ENCODE assay signal across 25 cellular contexts in the genomic region with DNA sequence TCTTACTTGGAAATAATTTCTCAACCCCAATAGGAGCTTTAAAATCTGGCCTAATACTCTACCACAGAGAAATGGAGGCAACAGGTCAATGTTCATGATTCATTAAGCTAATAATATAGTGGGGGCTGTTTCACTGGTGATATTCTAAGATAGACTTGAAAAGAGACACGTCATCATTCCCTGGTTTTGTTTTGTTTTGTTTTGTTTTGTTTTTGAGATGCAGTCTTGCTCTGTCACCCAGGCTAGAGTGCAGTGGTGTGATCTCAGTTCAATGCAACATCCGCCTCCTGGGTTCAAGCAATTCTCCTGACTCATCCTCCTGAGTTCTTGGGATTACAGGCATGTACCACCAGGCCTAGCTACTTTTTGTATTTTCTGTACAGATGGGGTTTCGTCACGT. TPM values are rescaled to one million over a fixed set of nuclear protein-coding genes. Genes with fewer than 3 reads are reported as not detected.
DNase-seq lines count a peak whose midpoint lies in the region; ATAC-seq and TF ChIP-seq lines count a peak whose summit lies in the region.
"Had no signal": no experiment of that assay in that cellular context is flagged by ENCODE, and none has a peak within 500 bp of the region (broad histone marks: within the 10 kb centered on the region; RNA-seq: fewer than 3 reads in every experiment).

No MANE protein-coding gene starts in this region.

- no peak overlapping the region for H3K14ac ChIP-seq in mesenchymal stem cell (ENCODE audit: low read length in 2 of 2)

- H3K4me1 ChIP-seq in GM23338 (ENCODE audit: insufficient read depth) (peaks cover 4% of the 10 kb centered on the region), mesenchymal stem cell (ENCODE audit: control insufficient read depth, insufficient read depth, low read depth, low read length) (peaks cover 4% of the 10 kb centered on the region)

- H3K36me3 Mint-ChIP-seq in GM23338 (ENCODE audit: low read depth) = no peaks in the 10 kb centered on the region
- no peaks in the 10 kb centered on the region for H3K36me3 Mint-ChIP-seq in CD14-positive monocyte
- H3K36me3 Mint-ChIP-seq: neural progenitor cell; stimulated activated effector memory CD8-positive, alpha-beta T cell treated with anti-CD3 and anti-CD28 coated beads, Interleukin-12 subunit alpha, Interleukin-12 subunit beta, amount 100 ng/mL, for 72 hours had no signal

- H2AK5ac ChIP-seq in mesenchymal stem cell (ENCODE audit: low read length, severe bottlenecking) = no peak overlapping the region

- WGBS in mesenchymal stem cell = 90% methylated on average over 4 of the region's 4 CpGs

- no peak overlapping the region for H3K23ac ChIP-seq in mesenchymal stem cell (ENCODE audit: low read length in 2 of 2)

- H2AFZ ChIP-seq in GM23338 (peak overlapping the region; percentile 52), mesenchymal stem cell (ENCODE audit: low read depth, low read length) (no peak overlapping the region)
- H2AFZ ChIP-seq: neural progenitor cell had no signal

- H2BK5ac ChIP-seq in mesenchymal stem cell (ENCODE audit: low read depth, low read length, poor library complexity, severe bottlenecking) = no peak overlapping the region

- H2BK12ac ChIP-seq in mesenchymal stem cell (ENCODE audit: low read length in 2 of 2) = no peak overlapping the region

- H3K4me2 ChIP-seq in GM23338 (no peak overlapping the region), mesenchymal stem cell (ENCODE audit: low read length, poor library complexity, severe bottlenecking) (no peak overlapping the region)
- H3K4me2 ChIP-seq: neural progenitor cell had no signal

- no peak overlapping the region for H4K91ac ChIP-seq in mesenchymal stem cell (ENCODE audit: low read length)

- no peak overlapping the region for H3K18ac ChIP-seq in mesenchymal stem cell (ENCODE audit: low read depth in 1 of 2, low read length in 2 of 2)

- H3K27me3 Mint-ChIP-seq in GM23338 (ENCODE audit: insufficient read depth, low read depth, poor library complexity) (peaks cover under 1% of the 10 kb centered on the region), CD14-positive monocyte (ENCODE audit: low read depth in 3 of 3) (peaks cover 0 to 1% (median 0%) of the 10 kb centered on the region in 3 donors)
- H3K27me3 Mint-ChIP-seq: CD4-positive, alpha-beta T cell; IgD-negative memory B cell had no signal

- no peaks in the 10 kb centered on the region for H3K27me3 ChIP-seq in GM23338 (ENCODE audit: insufficient read depth)
- no peaks in the 10 kb centered on the region for H3K27me3 ChIP-seq in mesenchymal stem cell (ENCODE audit: control insufficient read depth in 1 of 2, insufficient read depth in 1 of 2, low read length in 2 of 2)
- H3K27me3 ChIP-seq: gastroesophageal sphincter, neural progenitor cell had no signal

- H4K8ac ChIP-seq in mesenchymal stem cell (ENCODE audit: low read length) = no peak overlapping the region

- H3K4me1 Mint-ChIP-seq in GM23338 (peaks cover 3% of the 10 kb centered on the region; the same call in 2 of the 3 replicates), CD14-positive monocyte (no peaks in the 10 kb centered on the region)
- H3K4me1 Mint-ChIP-seq: IgD-negative memory B cell; stimulated activated effector memory CD8-positive, alpha-beta T cell treated with anti-CD3 and anti-CD28 coated beads, Interleukin-12 subunit alpha, Interleukin-12 subunit beta, amount 100 ng/mL, for 72 hours had no signal

- no peaks in the 10 kb centered on the region for H3K9me2 ChIP-seq in GM23338 (ENCODE audit: insufficient read depth)

- DNase-seq in GM23338 (ENCODE audit: low spot score) (no peak), M059J (ENCODE audit: low read depth) (peak; percentile 20), brain pericyte (ENCODE audit: low read depth, low spot score) (peak; percentile 5), mesenchymal stem cell (peak; percentile 23), CD14-positive monocyte (ENCODE audit: low spot score) (no peak), medulla oblongata (ENCODE audit: extremely low spot score) (no peak), posterior cingulate gyrus (no peak), mucosa of gallbladder (ENCODE audit: low spot score) (no peak)
- DNase-seq: activated CD4-positive, alpha-beta T cell treated with anti-CD3 and anti-CD28 coated beads, Interleukin-2, amount 50 U/mL, for 1 hour; activated CD8-positive, alpha-beta memory T cell treated with anti-CD3 and anti-CD28 coated beads, Interleukin-2, amount 50 U/mL, for 48 hours; CD4-positive, alpha-beta T cell; MM.1S; NCI-H1694; NCI-H2171 treated with DMSO at 0.1 percent for 48 hours; NCI-H526 had no signal

- no peaks in the 10 kb centered on the region for H3F3A ChIP-seq in GM23338 (replicated peaks; ENCODE audit: low read depth)

- H3K36me3 ChIP-seq in GM23338 (ENCODE audit: insufficient read depth) = no peaks in the 10 kb centered on the region
- H3K36me3 ChIP-seq in mesenchymal stem cell (ENCODE audit: control insufficient read depth in 1 of 2, insufficient read depth in 2 of 2, low read depth in 1 of 2, low read length in 2 of 2) = no peaks in the 10 kb centered on the region
- H3K36me3 ChIP-seq: gastroesophageal sphincter, neural progenitor cell had no signal

- H3K27ac Mint-ChIP-seq in GM23338 = no peak overlapping the region; the same call in 1 of the 2 replicates
- H3K27ac Mint-ChIP-seq in CD14-positive monocyte = peak overlapping the region in 1 of 7 donors; percentile 17
- H3K27ac Mint-ChIP-seq: activated T-helper 2 cell treated with anti-CD3 and anti-CD28 coated beads, Interferon-gamma antibody, Interleukin-2, Interleukin-4, amounts not matched to agents 10 μg/mL and 5 μg/mL and 100 μg/mL, durations not matched to agents 14 hours and 24 hours and 36 hours; CD4-positive, alpha-beta T cell; IgD-negative memory B cell; neural progenitor cell; stimulated activated effector memory CD8-positive, alpha-beta T cell treated with anti-CD3 and anti-CD28 coated beads, Interleukin-12 subunit alpha, Interleukin-12 subunit beta, amount 100 ng/mL, for 72 hours; T-helper 1 cell treated with Interleukin-12 subunit alpha and Interleukin-12 subunit beta and Interleukin-4 antibody, amounts not matched to agents 30 μg/mL and 1 μg/mL, for 36 hours had no signal

- no peak for ATAC-seq in GM23338
- ATAC-seq: gastroesophageal sphincter; stimulated activated effector memory CD8-positive, alpha-beta T cell treated with anti-CD3 and anti-CD28 coated beads, Interleukin-12 subunit alpha, Interleukin-12 subunit beta, amount 100 ng/mL, for 72 hours had no signal

- TF ChIP-seq CTCF in GM23338 (conservative IDR thresholded peaks at IDR 0.05; ENCODE audit: low read depth in 2 of 2) = no peak
- TF ChIP-seq CTCF in CD14-positive monocyte (IDR thresholded peaks at IDR 0.05) = no peak

- no peak overlapping the region for H2BK15ac ChIP-seq in mesenchymal stem cell (ENCODE audit: low read depth, poor library complexity, severe bottlenecking)

- H3K4ac ChIP-seq in mesenchymal stem cell (ENCODE audit: low read depth in 1 of 2, low read length in 2 of 2) = no peak overlapping the region

- intact Hi-C loops in CD14-positive monocyte (cut with micrococcal nuclease) = no loop called here
- intact Hi-C loops in posterior cingulate gyrus (cut with DNase I) = no loop called here

- H3K9me3 Mint-ChIP-seq in GM23338 (no peaks in the 10 kb centered on the region), CD14-positive monocyte (no peaks in the 10 kb centered on the region)
- H3K9me3 Mint-ChIP-seq: CD4-positive, alpha-beta T cell; central memory CD8-positive, alpha-beta T cell; IgD-negative memory B cell; neural progenitor cell; stimulated activated effector memory CD8-positive, alpha-beta T cell treated with anti-CD3 and anti-CD28 coated beads, Interleukin-12 subunit alpha, Interleukin-12 subunit beta, amount 100 ng/mL, for 72 hours; T-helper 1 cell treated with Interleukin-12 subunit alpha and Interleukin-12 subunit beta and Interleukin-4 antibody, amounts not matched to agents 30 μg/mL and 1 μg/mL, for 36 hours had no signal

- H3K9ac ChIP-seq in mesenchymal stem cell (ENCODE audit: low read length) = peak overlapping the region; percentile 34
- H3K9ac ChIP-seq: neural progenitor cell had no signal

- H4K20me1 ChIP-seq in GM23338 (replicated peaks; ENCODE audit: insufficient read depth) = no peaks in the 10 kb centered on the region

- H2BK120ac ChIP-seq in mesenchymal stem cell (ENCODE audit: low read depth, low read length) = no peak overlapping the region

- no peaks in the 10 kb centered on the region for H3K79me1 ChIP-seq in mesenchymal stem cell (replicated peaks; ENCODE audit: low read length, poor library complexity, severe bottlenecking)

- H3K27ac ChIP-seq in GM23338 (ENCODE audit: low read depth) = no peak overlapping the region
- no peak overlapping the region for H3K27ac ChIP-seq in mesenchymal stem cell (ENCODE audit: low read length, poor library complexity, severe bottlenecking)
- H3K27ac ChIP-seq: epithelial cell of prostate, gastroesophageal sphincter, HL-60, neural progenitor cell, VCaP had no signal

- H3K4me3 ChIP-seq in GM23338 = no peak overlapping the region
- H3K4me3 ChIP-seq in mesenchymal stem cell (ENCODE audit: insufficient read depth in 1 of 2, low read depth in 1 of 2, low read length in 2 of 2) = no peak overlapping the region
- H3K4me3 ChIP-seq: gastroesophageal sphincter, neural progenitor cell had no signal

- no peaks in the 10 kb centered on the region for H3K9me3 ChIP-seq in mesenchymal stem cell (ENCODE audit: control insufficient read depth, low read length)
- H3K9me3 ChIP-seq: gastroesophageal sphincter had no signal

- no peaks in the 10 kb centered on the region for H3K79me2 ChIP-seq in GM23338 (replicated peaks; ENCODE audit: insufficient read depth)

- H3K4me3 Mint-ChIP-seq in GM23338 (no peak overlapping the region), CD14-positive monocyte (no peak overlapping the region)
- H3K4me3 Mint-ChIP-seq: CD4-positive, alpha-beta T cell; central memory CD8-positive, alpha-beta T cell; IgD-negative memory B cell; neural progenitor cell; stimulated activated effector memory CD8-positive, alpha-beta T cell treated with anti-CD3 and anti-CD28 coated beads, Interleukin-12 subunit alpha, Interleukin-12 subunit beta, amount 100 ng/mL, for 72 hours; T-helper 1 cell treated with Interleukin-12 subunit alpha and Interleukin-12 subunit beta and Interleukin-4 antibody, amounts not matched to agents 30 μg/mL and 1 μg/mL, for 36 hours had no signal

TF ChIP-seq in GM23338, 12 proteins besides CTCF, POLR2A, EP300 and RAD21 (continues in another document):
- no peak for TF ChIP-seq POLR2AphosphoS5 (IDR thresholded peaks at IDR 0.05; ENCODE audit: low read depth)

RNA-seq across cellular contexts. Expression of a gene that starts 37.5 kb away (rescaled TPM):
- 21.9 and 25.2 TPM in 2 replicates for total RNA-seq in GM23338 (2014; rRNA removed; shearing (Covaris generic))
- polyA plus RNA-seq in GM23338 (2016; fragmentation: Nextera tagmentation; extraction: Ambion mirVana) = 13.4 and 14.2 TPM in 2 replicates
- total RNA-seq in M059J (2014; rRNA removed; shearing (Covaris generic)) = 6.8 and 11.8 TPM in 2 replicates
- 25.2 TPM for polyA plus RNA-seq in mesenchymal stem cell (2013, experiment 1 of 2)
- polyA plus RNA-seq in mesenchymal stem cell (2013, experiment 2 of 2) = 22.5 TPM
- polyA plus RNA-seq in CD14-positive monocyte = 1 to 10 TPM; 5.3 to 7.7 TPM
- 42.1 TPM for total RNA-seq in mucosa of gallbladder

Comparison
In these comparisons a context has a peak if more than half of its experiments do, and no peak if none do; other contexts are left out.
1. DNase-seq: peak in M059J (single experiment), brain pericyte (single experiment) and mesenchymal stem cell (single experiment); none in GM23338 (single experiment), CD14-positive monocyte (single experiment), medulla oblongata (single experiment), posterior cingulate gyrus (0 of 10) and mucosa of gallbladder (single experiment).